1 cellular context compared by ENCODE assay signal in the genomic region with DNA sequence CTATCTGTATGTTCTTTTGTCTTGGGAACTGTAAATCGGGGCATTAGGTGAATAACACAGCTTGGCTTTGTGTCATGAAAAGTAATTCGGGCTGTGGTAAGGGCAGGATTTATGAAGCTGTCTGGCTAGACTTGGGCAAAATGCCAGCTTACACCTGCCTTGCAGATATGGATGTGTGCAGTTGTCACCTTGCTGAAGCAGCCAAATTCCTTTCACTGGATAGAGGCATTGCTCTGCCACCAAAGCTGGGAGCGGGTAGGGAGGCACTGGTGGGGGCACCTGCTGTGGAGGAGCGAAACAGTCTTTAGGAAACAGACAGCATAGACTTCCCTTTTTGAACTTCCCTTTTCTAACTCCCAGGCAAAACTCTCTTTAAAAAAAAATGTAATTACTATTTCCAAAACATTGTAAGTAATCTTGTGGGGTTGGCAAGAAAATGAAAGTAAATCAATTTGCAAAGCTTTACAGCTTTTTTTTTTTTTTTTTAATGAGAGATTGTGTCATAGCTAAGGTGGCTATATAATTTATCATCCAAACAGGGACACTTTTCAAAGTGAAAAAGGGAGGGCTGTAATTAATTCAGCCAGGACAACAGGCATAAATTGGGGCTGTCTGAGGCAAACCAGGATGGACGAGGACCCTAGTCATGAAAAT.
TF ChIP-seq lines count a peak whose summit lies in the region.

No MANE protein-coding gene starts in this region.

TF ChIP-seq in SK-N-SH treated with all-trans-retinoic acid at 6 μM for 48 hours, 23 proteins besides CTCF, POLR2A, EP300 and RAD21 (continued from another document):
- TF ChIP-seq BACH2 (CRISPR knock-in tag; IDR thresholded peaks at IDR 0.05; ENCODE audit: borderline replicate concordance) (no peak), ZFP3 (CRISPR knock-in tag; IDR thresholded peaks at IDR 0.05) (no peak), ZNF565 (CRISPR knock-in tag; conservative IDR thresholded peaks at IDR 0.05; ENCODE audit: low read depth) (no peak), TCF4 (CRISPR knock-in tag; IDR thresholded peaks at IDR 0.05; ENCODE audit: borderline replicate concordance) (no peak), SNAI2 (CRISPR knock-in tag; IDR thresholded peaks at IDR 0.05) (0 out of 2 replicates have a peak, but pooled peaks have one; percentile 57), ZNF70 (CRISPR knock-in tag; IDR thresholded peaks at IDR 0.05) (no peak), GLIS3 (CRISPR knock-in tag; IDR thresholded peaks at IDR 0.05) (no peak), ZC3H10 (CRISPR knock-in tag; IDR thresholded peaks at IDR 0.05) (0 out of 2 replicates have a peak, but pooled peaks have one; percentile 31)
- TF ChIP-seq, protein P1, sequence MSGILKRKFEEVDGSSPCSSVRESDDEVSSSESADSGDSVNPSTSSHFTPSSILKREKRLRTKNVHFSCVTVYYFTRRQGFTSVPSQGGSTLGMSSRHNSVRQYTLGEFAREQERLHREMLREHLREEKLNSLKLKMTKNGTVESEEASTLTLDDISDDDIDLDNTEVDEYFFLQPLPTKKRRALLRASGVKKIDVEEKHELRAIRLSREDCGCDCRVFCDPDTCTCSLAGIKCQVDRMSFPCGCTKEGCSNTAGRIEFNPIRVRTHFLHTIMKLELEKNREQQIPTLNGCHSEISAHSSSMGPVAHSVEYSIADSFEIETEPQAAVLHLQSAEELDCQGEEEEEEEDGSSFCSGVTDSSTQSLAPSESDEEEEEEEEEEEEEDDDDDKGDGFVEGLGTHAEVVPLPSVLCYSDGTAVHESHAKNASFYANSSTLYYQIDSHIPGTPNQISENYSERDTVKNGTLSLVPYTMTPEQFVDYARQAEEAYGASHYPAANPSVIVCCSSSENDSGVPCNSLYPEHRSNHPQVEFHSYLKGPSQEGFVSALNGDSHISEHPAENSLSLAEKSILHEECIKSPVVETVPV (CRISPR knock-in tag; IDR thresholded peaks at IDR 0.05) = no peak
